In genomic region chr7:55086413-55087201, GRCh38 we compare ENCODE assay signal across 8 cellular contexts.
DNase-seq lines count a peak whose midpoint lies in the region; ATAC-seq and TF ChIP-seq lines count a peak whose summit lies in the region.

No MANE protein-coding gene starts in this region.

- peak; percentile 98 for DNase-seq in Caki2 (ENCODE audit: low read depth)
- DNase-seq in activated B cell treated with CpG ODN at 0.5 μM for 24 hours, result peak; percentile 47
- DNase-seq in head of caudate nucleus, result peak in 31 of 42 donors; percentile 39 to 85 (median 59)
- peak; percentile 71 for DNase-seq in stimulated activated naive B cell treated with anti-CD40 and anti-IgM and Interleukin-4, amounts not matched to agents 10 μg/mL and 1 μg/mL and 100 μg/mL, for 72 hours
- no peak for DNase-seq in SKM-1 treated with dmso at 0.1 percent for 144 hours (lab: John Stamatoyannopoulos, UW; ENCODE audit: unreplicated experiment)
- DNase-seq in D341Med (ENCODE audit: low spot score), result no peak

- H3K27me3 Mint-ChIP-seq in activated B cell treated with CpG ODN at 0.5 μM for 24 hours, result peaks cover 25% of the 10 kb centered on the region
- peaks cover 29 to 71% of the 10 kb centered on the region in 2 donors for H3K27me3 Mint-ChIP-seq in stimulated activated naive B cell treated with anti-CD40 and anti-IgM and Interleukin-4, amounts not matched to agents 10 μg/mL and 1 μg/mL and 100 μg/mL, for 72 hours

- no peak for TF ChIP-seq CTCF in activated B cell treated with CpG ODN at 0.5 μM for 24 hours (IDR thresholded peaks at IDR 0.05)

- in situ Hi-C loops in Caki2 (cut with HindIII; ENCODE audit: low pct_unique_long_range_greater_than_20kb, low sequenced_read_pairs), result loop anchor here (25.0 kb wide), 1 partner anchor 249 kb away; no protein-coding TSS in a partner anchor

- intact Hi-C loops in activated B cell treated with CpG ODN at 0.5 μM for 24 hours (cut with micrococcal nuclease), result loop anchor here (1.0 to 5.0 kb wide), 4 partner anchors 13 to 446 kb away; partner anchors contain the start of gene SEC61G
- intact Hi-C loops in head of caudate nucleus (cut with DNase I), result no loop called here

- POLR2A ChIA-PET in activated B cell treated with CpG ODN at 0.5 μM for 24 hours (lab: Charles Lee), result interaction anchor here (0.7 to 2.7 kb wide), 7 partner anchors 14 to 448 kb away, joined by 3 to 15 read pairs (median 6); partner anchors contain the start of gene SEC61G

- no peaks in the 10 kb centered on the region for H3K36me3 Mint-ChIP-seq in activated B cell treated with CpG ODN at 0.5 μM for 24 hours (ENCODE audit: low read depth)
- H3K36me3 Mint-ChIP-seq in stimulated activated naive B cell treated with anti-CD40 and anti-IgM and Interleukin-4, amounts not matched to agents 10 μg/mL and 1 μg/mL and 100 μg/mL, for 72 hours, result no peaks in the 10 kb centered on the region

- no peaks in the 10 kb centered on the region for H3K9me3 Mint-ChIP-seq in activated B cell treated with CpG ODN at 0.5 μM for 24 hours
- no peaks in the 10 kb centered on the region for H3K9me3 Mint-ChIP-seq in stimulated activated naive B cell treated with anti-CD40 and anti-IgM and Interleukin-4, amounts not matched to agents 10 μg/mL and 1 μg/mL and 100 μg/mL, for 72 hours

- peaks cover 24% of the 10 kb centered on the region for H3K4me1 Mint-ChIP-seq in activated B cell treated with CpG ODN at 0.5 μM for 24 hours
- H3K4me1 Mint-ChIP-seq in stimulated activated naive B cell treated with anti-CD40 and anti-IgM and Interleukin-4, amounts not matched to agents 10 μg/mL and 1 μg/mL and 100 μg/mL, for 72 hours, result peaks cover 12 to 14% of the 10 kb centered on the region in 2 donors

- no peak overlapping the region for H3K27ac Mint-ChIP-seq in activated B cell treated with CpG ODN at 0.5 μM for 24 hours
- H3K27ac Mint-ChIP-seq in stimulated activated naive B cell treated with anti-CD40 and anti-IgM and Interleukin-4, amounts not matched to agents 10 μg/mL and 1 μg/mL and 100 μg/mL, for 72 hours, result no peak overlapping the region

- ATAC-seq in GM19043 (IDR thresholded peaks at IDR 0.05; ENCODE audit: low read depth, unreplicated experiment) (peak; percentile 60), HG03139 (IDR thresholded peaks at IDR 0.05; ENCODE audit: unreplicated experiment) (peak; percentile 51), activated B cell treated with CpG ODN at 0.5 μM for 24 hours (ENCODE audit: low read depth) (peak; percentile 98)
- peak; percentile 93 to 95 for ATAC-seq in stimulated activated naive B cell treated with anti-CD40 and anti-IgM and Interleukin-4, amounts not matched to agents 10 μg/mL and 1 μg/mL and 100 μg/mL, for 72 hours (replicated peaks)

- CTCF ChIA-PET in activated B cell treated with CpG ODN at 0.5 μM for 24 hours (lab: Charles Lee), result no interaction called here

- peak overlapping the region; percentile 29 for H3K4me3 Mint-ChIP-seq in activated B cell treated with CpG ODN at 0.5 μM for 24 hours
- H3K4me3 Mint-ChIP-seq in stimulated activated naive B cell treated with anti-CD40 and anti-IgM and Interleukin-4, amounts not matched to agents 10 μg/mL and 1 μg/mL and 100 μg/mL, for 72 hours, result peak overlapping the region; percentile 38 to 50

Comparison
In these comparisons a context has a peak if more than half of its experiments do, and no peak if none do; other contexts are left out.
1. DNase-seq: peak in Caki2 (single experiment), activated B cell treated with CpG ODN at 0.5 μM for 24 hours (single experiment), head of caudate nucleus (31 of 42) and stimulated activated naive B cell treated with anti-CD40 and anti-IgM and Interleukin-4, amounts not matched to agents 10 μg/mL and 1 μg/mL and 100 μg/mL, for 72 hours (single experiment); none in SKM-1 treated with dmso at 0.1 percent for 144 hours (single experiment) and D341Med (single experiment).
2. Peak in every context shown above with its lines, with median percentiles within 50 percentile points of each other: ATAC-seq.